ENCODE assay signal across 13 cellular contexts in genomic region chr6:112030965-112031660, GRCh38. TPM values are rescaled to one million over a fixed set of nuclear protein-coding genes. Genes with fewer than 3 reads are reported as not detected.
DNase-seq lines count a peak whose midpoint lies in the region; ATAC-seq lines count a peak whose summit lies in the region.
"Had no signal": no experiment of that assay in that cellular context is flagged by ENCODE, and none has a peak within 500 bp of the region (broad histone marks: within the 10 kb centered on the region; RNA-seq: fewer than 3 reads in every experiment).

No MANE protein-coding gene starts in this region.

- H3K27me3 ChIP-seq in MG63 = no peaks in the 10 kb centered on the region
- H3K27me3 ChIP-seq: SJSA1 had no signal

- POLR2A ChIA-PET in naive thymus-derived CD8-positive, alpha-beta T cell (lab: Charles Lee) = interaction anchor here (0.9 kb wide), 1 partner anchor 12 kb away, joined by 5 read pairs; no protein-coding TSS in a partner anchor

- DNase-seq in stimulated activated naive CD8-positive, alpha-beta T cell treated with anti-CD3 and anti-CD28 coated beads, Interleukin-15, amount 100 ng/mL, for 72 hours = no peak
- DNase-seq in astrocyte of the hippocampus (ENCODE audit: low read depth, low spot score) (peak; percentile 55), C1 segment of cervical spinal cord (lab: John Stamatoyannopoulos, UW) (no peak), MG63 (no peak)
- no peak for DNase-seq in naive thymus-derived CD8-positive, alpha-beta T cell

- H3K36me3 ChIP-seq in MG63 = no peaks in the 10 kb centered on the region
- H3K36me3 ChIP-seq: SJSA1 had no signal

- no peak overlapping the region for H3K4me3 Mint-ChIP-seq in stimulated activated naive CD8-positive, alpha-beta T cell treated with anti-CD3 and anti-CD28 coated beads, Interleukin-15, Interleukin-2, amounts not matched to agents 100 ng/mL and 50 ng/mL, for 24 hours
- H3K4me3 Mint-ChIP-seq in stimulated activated naive CD8-positive, alpha-beta T cell treated with anti-CD3 and anti-CD28 coated beads, Interleukin-15, amount 100 ng/mL, for 72 hours = no peak overlapping the region
- peak overlapping the region in 4 of 10 donors; percentile 13 to 54 (median 26) for H3K4me3 Mint-ChIP-seq in naive thymus-derived CD8-positive, alpha-beta T cell
- H3K4me3 Mint-ChIP-seq: dendritic cell treated with granulocyte-macrophage colony-stimulating factor and Interleukin-4, amounts not matched to agents 40 ng/mL and 50 ng/mL, for 4 days had no signal

- H3K9me3 ChIP-seq in MG63 = no peaks in the 10 kb centered on the region
- H3K9me3 ChIP-seq: SJSA1 had no signal

- peaks cover 96% of the 10 kb centered on the region for H3K4me1 Mint-ChIP-seq in stimulated activated naive CD8-positive, alpha-beta T cell treated with anti-CD3 and anti-CD28 coated beads, Interleukin-15, Interleukin-2, amounts not matched to agents 100 ng/mL and 50 ng/mL, for 24 hours (ENCODE audit: low read depth)
- peaks cover 99% of the 10 kb centered on the region for H3K4me1 Mint-ChIP-seq in stimulated activated naive CD8-positive, alpha-beta T cell treated with anti-CD3 and anti-CD28 coated beads, Interleukin-15, amount 100 ng/mL, for 72 hours
- peaks cover 45 to 94% (median 88%) of the 10 kb centered on the region in 4 donors for H3K4me1 Mint-ChIP-seq in naive thymus-derived CD8-positive, alpha-beta T cell

- no peaks in the 10 kb centered on the region for H3K9me3 Mint-ChIP-seq in stimulated activated naive CD8-positive, alpha-beta T cell treated with anti-CD3 and anti-CD28 coated beads, Interleukin-15, Interleukin-2, amounts not matched to agents 100 ng/mL and 50 ng/mL, for 24 hours
- peaks cover 4 to 6% of the 10 kb centered on the region in 2 donors for H3K9me3 Mint-ChIP-seq in stimulated activated naive CD8-positive, alpha-beta T cell treated with anti-CD3 and anti-CD28 coated beads, Interleukin-15, amount 100 ng/mL, for 72 hours
- peaks cover 0 to 5% (median 2%) of the 10 kb centered on the region in 9 donors for H3K9me3 Mint-ChIP-seq in naive thymus-derived CD8-positive, alpha-beta T cell
- H3K9me3 Mint-ChIP-seq: dendritic cell treated with granulocyte-macrophage colony-stimulating factor and Interleukin-4, amounts not matched to agents 40 ng/mL and 50 ng/mL, for 4 days had no signal

- peaks cover 11% of the 10 kb centered on the region for H3K36me3 Mint-ChIP-seq in stimulated activated naive CD8-positive, alpha-beta T cell treated with anti-CD3 and anti-CD28 coated beads, Interleukin-15, Interleukin-2, amounts not matched to agents 100 ng/mL and 50 ng/mL, for 24 hours (ENCODE audit: low read depth)
- H3K36me3 Mint-ChIP-seq in naive thymus-derived CD8-positive, alpha-beta T cell = peaks cover 0 to 8% (median 0%) of the 10 kb centered on the region in 3 donors

- peak overlapping the region; percentile 7 for H3K27ac Mint-ChIP-seq in stimulated activated naive CD8-positive, alpha-beta T cell treated with anti-CD3 and anti-CD28 coated beads, Interleukin-15, Interleukin-2, amounts not matched to agents 100 ng/mL and 50 ng/mL, for 24 hours
- peak overlapping the region in 1 of 2 donors; percentile 15 for H3K27ac Mint-ChIP-seq in stimulated activated naive CD8-positive, alpha-beta T cell treated with anti-CD3 and anti-CD28 coated beads, Interleukin-15, amount 100 ng/mL, for 72 hours
- peak overlapping the region; percentile 20 to 99 (median 98) for H3K27ac Mint-ChIP-seq in naive thymus-derived CD8-positive, alpha-beta T cell
- H3K27ac Mint-ChIP-seq: dendritic cell treated with granulocyte-macrophage colony-stimulating factor and Interleukin-4, amounts not matched to agents 40 ng/mL and 50 ng/mL, for 4 days had no signal

- no peak overlapping the region for H3K4me3 ChIP-seq in MG63
- H3K4me3 ChIP-seq: SJSA1 had no signal

- no peaks in the 10 kb centered on the region for H3K27me3 Mint-ChIP-seq in stimulated activated naive CD8-positive, alpha-beta T cell treated with anti-CD3 and anti-CD28 coated beads, Interleukin-15, Interleukin-2, amounts not matched to agents 100 ng/mL and 50 ng/mL, for 24 hours
- H3K27me3 Mint-ChIP-seq in stimulated activated naive CD8-positive, alpha-beta T cell treated with anti-CD3 and anti-CD28 coated beads, Interleukin-15, amount 100 ng/mL, for 72 hours = no peaks in the 10 kb centered on the region
- no peaks in the 10 kb centered on the region for H3K27me3 Mint-ChIP-seq in naive thymus-derived CD8-positive, alpha-beta T cell

- no peak for ATAC-seq in stimulated activated naive CD8-positive, alpha-beta T cell treated with anti-CD3 and anti-CD28 coated beads, Interleukin-15, amount 100 ng/mL, for 72 hours
- ATAC-seq in naive thymus-derived CD8-positive, alpha-beta T cell = no peak
- ATAC-seq in GM21528 (IDR thresholded peaks at IDR 0.05; ENCODE audit: low FRiP score, unreplicated experiment) (no peak), HG02981 (IDR thresholded peaks at IDR 0.05; ENCODE audit: unreplicated experiment) (no peak)

RNA-seq across cellular contexts. Expression of gene CCN6, which starts 22.8 kb away (rescaled TPM):
- not detected for total RNA-seq in naive thymus-derived CD8-positive, alpha-beta T cell
- under 1 TPM; 0.08 to 0.21 (median 0.09) TPM for polyA plus RNA-seq in naive thymus-derived CD8-positive, alpha-beta T cell
- not detected in 2 replicates for total RNA-seq in MG63 (2014; rRNA removed; shearing (Covaris generic); ENCODE audit: low replicate concordance)
- total RNA-seq: Daoy, mesenteric fat pad, SJSA1 had no signal
- polyA plus RNA-seq: BJ had no signal

RNA-seq across cellular contexts. Expression of gene TUBE1, which starts 56.2 kb away (rescaled TPM):
- total RNA-seq in naive thymus-derived CD8-positive, alpha-beta T cell = 10 to 100 TPM; 42.3 to 43.0 TPM
- polyA plus RNA-seq in naive thymus-derived CD8-positive, alpha-beta T cell = 10 to 100 TPM; 10.1 to 12.1 (median 11.6) TPM
- total RNA-seq in MG63 (2014; rRNA removed; shearing (Covaris generic); ENCODE audit: low replicate concordance) = 23.5 and 57.3 TPM in 2 replicates

RNA-seq across cellular contexts. Expression of gene FAM229B, which starts 56.3 kb away (rescaled TPM):
- total RNA-seq in naive thymus-derived CD8-positive, alpha-beta T cell = 1 to 10 TPM; 5.5 to 6.1 TPM
- 10 to 100 TPM; 12.3 to 18.4 (median 15.4) TPM for polyA plus RNA-seq in naive thymus-derived CD8-positive, alpha-beta T cell
- total RNA-seq in MG63 (2014; rRNA removed; shearing (Covaris generic); ENCODE audit: low replicate concordance) = 3.0 and 13.6 TPM in 2 replicates
